Comparison of ENCODE assay signal across 14 cellular contexts in the genomic region with DNA sequence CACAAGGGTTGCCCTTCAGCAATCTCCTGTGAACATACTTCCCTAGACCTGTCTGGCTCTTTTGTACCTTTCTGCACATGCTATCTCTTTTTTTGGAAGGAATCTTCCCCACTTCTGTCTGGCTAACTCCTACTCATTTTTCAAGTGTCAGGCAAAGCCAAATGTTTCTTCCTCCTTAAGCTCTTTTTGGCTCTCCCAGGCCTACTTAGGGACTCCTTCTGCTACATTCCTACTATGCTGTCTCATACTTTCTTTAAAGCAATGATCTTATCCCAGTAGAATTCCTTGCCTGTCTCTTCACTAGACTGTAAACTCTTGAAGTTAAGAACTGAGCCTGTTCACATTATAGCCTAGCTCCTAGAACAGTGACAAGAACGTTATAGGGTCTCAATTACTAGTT.
A peak's percentile ranks its signal among the peaks of the same experiment; 100 is the strongest.
DNase-seq lines count a peak whose midpoint lies in the region; ATAC-seq and TF ChIP-seq lines count a peak whose summit lies in the region.
"Had no signal": no experiment of that assay in that cellular context is flagged by ENCODE, and none has a peak within 500 bp of the region (broad histone marks: within the 10 kb centered on the region; RNA-seq: fewer than 3 reads in every experiment).

No MANE protein-coding gene starts in this region.

- H3K4me1 ChIP-seq in colonic mucosa: no peaks in the 10 kb centered on the region
- H3K4me1 ChIP-seq in stomach: peaks cover 0 to 5% (median 0%) of the 10 kb centered on the region in 4 donors
- no peaks in the 10 kb centered on the region for H3K4me1 ChIP-seq in BE2C
- H3K4me1 ChIP-seq: BLaER1, neural progenitor cell, tibial nerve had no signal

- H3K36me3 ChIP-seq in colonic mucosa (no peaks in the 10 kb centered on the region), stomach (no peaks in the 10 kb centered on the region), BE2C (no peaks in the 10 kb centered on the region)
- H3K36me3 ChIP-seq: BLaER1, neural progenitor cell, tibial nerve had no signal

- intact Hi-C loops in colonic mucosa (cut with DNase I): no loop called here
- intact Hi-C loops in stomach (cut with DNase I; ENCODE audit: low total_unique reads): no loop called here

- H3K27me3 ChIP-seq in colonic mucosa (no peaks in the 10 kb centered on the region), stomach (no peaks in the 10 kb centered on the region), BE2C (no peaks in the 10 kb centered on the region)
- H3K27me3 ChIP-seq: BLaER1, neural progenitor cell, tibial nerve had no signal

- ATAC-seq in HG03095 (IDR thresholded peaks at IDR 0.05; ENCODE audit: unreplicated experiment): no peak
- ATAC-seq: activated T-cell treated with anti-CD3 and anti-CD28 coated beads, Interleukin-2, amount 50 U/mL, for 4 hours had no signal

- no peak overlapping the region for H3K4me3 ChIP-seq in colonic mucosa
- no peak overlapping the region for H3K4me3 ChIP-seq in stomach
- H3K4me3 ChIP-seq in BE2C (ENCODE audit: low read depth, low read length): no peak overlapping the region
- H3K4me3 ChIP-seq: BLaER1, neural progenitor cell, tibial nerve had no signal

- H3K9me3 ChIP-seq in colonic mucosa (no peaks in the 10 kb centered on the region), stomach (peaks cover 0 to 15% (median 7%) of the 10 kb centered on the region in 4 donors), BE2C (no peaks in the 10 kb centered on the region)

- WGBS in stomach, 5 donors: 29 to 48% (median 33%) methylated on average over 1 of the region's 1 CpG

- no peak for TF ChIP-seq POLR2A in stomach (IDR thresholded peaks at IDR 0.05)

- H3K27ac ChIP-seq in colonic mucosa: peak overlapping the region; percentile 44
- H3K27ac ChIP-seq in stomach: peak overlapping the region in 3 of 5 donors; percentile 39 to 76 (median 52)
- H3K27ac ChIP-seq: BLaER1, neural progenitor cell, tibial nerve had no signal

- no peak overlapping the region for H3K9ac ChIP-seq in colonic mucosa (ENCODE audit: low read depth in 2 of 2, low read length in 2 of 2)
- H3K9ac ChIP-seq: BLaER1, neural progenitor cell had no signal

- TF ChIP-seq CTCF in colonic mucosa (IDR thresholded peaks at IDR 0.05) (no peak), stomach (IDR thresholded peaks at IDR 0.05) (no peak), BE2C (IDR thresholded peaks at IDR 0.05; ENCODE audit: low read depth, low read length) (no peak)

- DNase-seq in EL: peak; percentile 78
- DNase-seq in colonic mucosa: no peak
- DNase-seq in islet precursor cell: peak; percentile 56
- DNase-seq in stomach: no peak
- DNase-seq in DMS153 (lab: John Stamatoyannopoulos, UW): no peak
- no peak for DNase-seq in COR-L47 (lab: John Stamatoyannopoulos, UW)
- no peak for DNase-seq in BE2C
- DNase-seq: activated T-cell treated with anti-CD3 and anti-CD28 coated beads, Interleukin-2, amount 50 U/mL, for 4 hours; amygdala; NCI-H510A had no signal

- no peak for TF ChIP-seq EP300 in stomach (IDR thresholded peaks at IDR 0.05)

Comparison
In these comparisons a context has a peak if more than half of its experiments do, and no peak if none do; other contexts are left out.
1. DNase-seq: peak in EL (single experiment) and islet precursor cell (single experiment); none in colonic mucosa (single experiment), stomach (single experiment), DMS153 (single experiment), COR-L47 (single experiment) and BE2C (single experiment).